In genomic region chr5:124741711-124742496, GRCh38 we compare ENCODE assay signal across 8 cellular contexts. TPM values are rescaled to one million over a fixed set of nuclear protein-coding genes. Genes with fewer than 3 reads are reported as not detected.
A peak's percentile ranks its signal among the peaks of the same experiment; 100 is the strongest.
DNase-seq lines count a peak whose midpoint lies in the region; ATAC-seq, FAIRE-seq and TF ChIP-seq lines count a peak whose summit lies in the region.

No MANE protein-coding gene starts in this region.

- no peak overlapping the region for H3K27ac Mint-ChIP-seq in activated naive CD4-positive, alpha-beta T cell treated with anti-CD3 and anti-CD28 coated beads, Interleukin-2, amount 50 U/mL, for 72 hours

- H3K4me3 ChIP-seq in bronchial epithelial cell (ENCODE audit: low read depth, low read length) (peak overlapping the region; percentile 7), lung (no peak overlapping the region)

- H3K36me3 ChIP-seq in bronchial epithelial cell (ENCODE audit: control insufficient read depth, insufficient read depth, low read length) (no peaks in the 10 kb centered on the region), lung (ENCODE audit: control insufficient read depth in 2 of 2, insufficient read depth in 2 of 2, low read length in 2 of 2) (no peaks in the 10 kb centered on the region)

- peaks cover 1 to 34% of the 10 kb centered on the region in 2 donors for H3K4me1 ChIP-seq in lung (ENCODE audit: control insufficient read depth in 2 of 2, insufficient read depth in 2 of 2, low read length in 2 of 2)

- peaks cover 0 to 13% of the 10 kb centered on the region in 2 donors for H3K36me3 Mint-ChIP-seq in activated naive CD4-positive, alpha-beta T cell treated with anti-CD3 and anti-CD28 coated beads, Interleukin-2, amount 50 U/mL, for 72 hours

- H3K27me3 ChIP-seq in bronchial epithelial cell (ENCODE audit: control insufficient read depth, insufficient read depth, low read length) (no peaks in the 10 kb centered on the region), lung (ENCODE audit: control insufficient read depth, insufficient read depth) (no peaks in the 10 kb centered on the region)

- H3K9me3 Mint-ChIP-seq in activated naive CD4-positive, alpha-beta T cell treated with anti-CD3 and anti-CD28 coated beads, Interleukin-2, amount 50 U/mL, for 72 hours = peaks cover 0 to 6% of the 10 kb centered on the region in 2 donors

- H3K9me3 ChIP-seq in lung (ENCODE audit: control insufficient read depth in 2 of 2, insufficient read depth in 1 of 2, low read length in 1 of 2) = no peaks in the 10 kb centered on the region

- ATAC-seq in lung (ENCODE audit: insufficient read depth, low FRiP score) = peak; percentile 42
- ATAC-seq in activated naive CD4-positive, alpha-beta T cell treated with anti-CD3 and anti-CD28 coated beads, Interleukin-2, amount 50 U/mL, for 72 hours = no peak

- no peak for FAIRE-seq in bronchial epithelial cell (lab: Jason Lieb, UNC)

- intact Hi-C loops in posterior vena cava (cut with DNase I) = loop anchor here in 1 of 2 donors (10.0 kb wide), 2 partner anchors 77 to 743 kb away; no protein-coding TSS in a partner anchor

- 29 to 61% methylated on average over 4 of the region's 4 CpGs for WGBS in lung, 2 donors

- peak overlapping the region in 1 of 2 donors; percentile 77 for H3K27ac ChIP-seq in lung (ENCODE audit: low read depth in 1 of 2, low read length in 1 of 2)

- DNase-seq in COLO668 (lab: John Stamatoyannopoulos, UW; ENCODE audit: unreplicated experiment) (peak; percentile 6), LoVo (ENCODE audit: low spot score) (peak; percentile 82), bronchial epithelial cell (ENCODE audit: low read depth) (peak; percentile 84), lung (ENCODE audit: low spot score) (no peak), KG1 (lab: John Stamatoyannopoulos, UW) (no peak), posterior vena cava (ENCODE audit: low spot score) (no peak)
- no peak for DNase-seq in activated CD4-positive, alpha-beta T cell treated with anti-CD3 and anti-CD28 coated beads for 48 hours
- no peak for DNase-seq in activated naive CD4-positive, alpha-beta T cell treated with anti-CD3 and anti-CD28 coated beads, Interleukin-2, amount 50 U/mL, for 72 hours (ENCODE audit: low spot score in 2 of 2)

- TF ChIP-seq CTCF in bronchial epithelial cell (IDR thresholded peaks at IDR 0.05; ENCODE audit: insufficient read depth, low read length, severe bottlenecking) (no peak), lung (IDR thresholded peaks at IDR 0.05; ENCODE audit: control extremely low read depth, extremely low read depth) (no peak)

RNA-seq across cellular contexts. Expression of gene ZNF608, which starts 4.5 kb away (rescaled TPM):
- 4.5 and 4.6 TPM in 2 replicates for total RNA-seq in bronchial epithelial cell
- total RNA-seq in lung = 10 to 100 TPM; 22.8 to 83.2 TPM
- 10 to 100 TPM in 1 of 2 donors, 1 to 10 TPM in 1; 9.5 to 18.0 TPM for polyA plus RNA-seq in lung
- 10 to 100 TPM; 11.4 to 11.9 TPM for total RNA-seq in posterior vena cava
- not detected for total RNA-seq in activated naive CD4-positive, alpha-beta T cell treated with anti-CD3 and anti-CD28 coated beads, Interleukin-2, amount 50 U/mL, for 72 hours

Comparison
In these comparisons a context has a peak if more than half of its experiments do, and no peak if none do; other contexts are left out.
1. DNase-seq: peak in COLO668 (single experiment), LoVo (single experiment) and bronchial epithelial cell (single experiment); none in lung (single experiment), KG1 (single experiment), posterior vena cava (single experiment), activated CD4-positive, alpha-beta T cell treated with anti-CD3 and anti-CD28 coated beads for 48 hours (single experiment) and activated naive CD4-positive, alpha-beta T cell treated with anti-CD3 and anti-CD28 coated beads, Interleukin-2, amount 50 U/mL, for 72 hours (0 of 2).